Comparison of ENCODE assay signal across 27 cellular contexts in genomic region chr2:210190345-210190744, GRCh38. TPM values are rescaled to one million over a fixed set of nuclear protein-coding genes. Genes with fewer than 3 reads are reported as not detected.
DNase-seq lines count a peak whose midpoint lies in the region; ATAC-seq, FAIRE-seq and TF ChIP-seq lines count a peak whose summit lies in the region.
"Had no signal": no experiment of that assay in that cellular context is flagged by ENCODE, and none has a peak within 500 bp of the region (broad histone marks: within the 10 kb centered on the region; RNA-seq: fewer than 3 reads in every experiment).

No MANE protein-coding gene starts in this region.

- H3K4me1 ChIP-seq in right lobe of liver, result peaks cover 0 to 26% (median 7%) of the 10 kb centered on the region in 4 donors
- peaks cover 17% of the 10 kb centered on the region for H3K4me1 ChIP-seq in HepG2 (ENCODE audit: insufficient read depth, low read length)
- H3K4me1 ChIP-seq: psoas muscle had no signal

- H3K27me3 ChIP-seq in right lobe of liver, result no peaks in the 10 kb centered on the region
- no peaks in the 10 kb centered on the region for H3K27me3 ChIP-seq in HepG2 (ENCODE audit: control insufficient read depth in 1 of 2, insufficient read depth in 2 of 2, low read length in 2 of 2)
- H3K27me3 ChIP-seq: MG63 had no signal

- H3K9me3 ChIP-seq in right lobe of liver (no peaks in the 10 kb centered on the region), HepG2 (ENCODE audit: low read length) (no peaks in the 10 kb centered on the region)
- H3K9me3 ChIP-seq: MG63 had no signal

- H2AFZ ChIP-seq in HepG2 (ENCODE audit: low read length), result no peak overlapping the region

- intact Hi-C loops in right lobe of liver (cut with DNase I) (loop anchor here in 1 of 2 donors (10.0 kb wide), 1 partner anchor 116 kb away; no protein-coding TSS in a partner anchor), HepG2 (cut with micrococcal nuclease; ENCODE audit: unreplicated experiment) (no loop called here)

- no peak for TF ChIP-seq RAD21 in HepG2 (CRISPR knock-in tag; IDR thresholded peaks at IDR 0.05)

- DNase-seq in right lobe of liver (no peak), HepG2 (ENCODE audit: low spot score) (no peak), KG1 (lab: John Stamatoyannopoulos, UW) (no peak), activated gamma-delta T cell (lab: John Stamatoyannopoulos, UW) (no peak), DMS 273 treated with DMSO at 0.1 percent for 48 hours (lab: John Stamatoyannopoulos, UW) (no peak)
- DNase-seq: activated CD4-positive, alpha-beta T cell treated with anti-CD3 and anti-CD28 coated beads, Interleukin-2, amount 10 ng/mL, durations not matched to agents 24 days and 14 days; activated CD8-positive, alpha-beta memory T cell treated with anti-CD3 and anti-CD28 coated beads, Interleukin-2, amount 50 U/mL, for 48 hours; amniotic stem cell; IMR-90; mesendoderm; MG63; NCI-H1436 treated with DMSO at 0.1 percent for 48 hours; NCI-H2171; NCI-H69; nephron progenitor cell; psoas muscle; SHP77; stimulated activated CD4-positive, alpha-beta T cell treated with anti-CD3 and anti-CD28 coated beads, Interleukin-4, amount 100 ng/mL, for 4 hours had no signal

- peaks cover 0 to 9% (median 2%) of the 10 kb centered on the region in 4 donors for H3K36me3 ChIP-seq in right lobe of liver
- no peaks in the 10 kb centered on the region for H3K36me3 ChIP-seq in HepG2 (replicated peaks in 1 of 2; ENCODE audit: control insufficient read depth in 1 of 2, insufficient read depth in 2 of 2, low read length in 2 of 2)
- H3K36me3 ChIP-seq: MG63 had no signal

- FAIRE-seq in HepG2 (lab: Jason Lieb, UNC), result no peak
- FAIRE-seq: A204.1, GM12891 had no signal

- no peak overlapping the region for H3K4me2 ChIP-seq in HepG2 (ENCODE audit: low read depth, low read length)
- H3K4me2 ChIP-seq: smooth muscle cell had no signal

- TF ChIP-seq POLR2A in right lobe of liver (IDR thresholded peaks at IDR 0.05) (no peak), HepG2 (IDR thresholded peaks at IDR 0.05; ENCODE audit: insufficient read depth in 1 of 2, low read depth in 2 of 2, low read length in 2 of 2) (no peak)

- TF ChIP-seq CTCF in right lobe of liver (IDR thresholded peaks at IDR 0.05) (no peak), HepG2 (CRISPR knock-in tag; IDR thresholded peaks at IDR 0.05) (no peak), VCaP (conservative IDR thresholded peaks at IDR 0.05) (no peak)

- in situ Hi-C loops in HepG2 (cut with HindIII; ENCODE audit: extremely low pct_ligation_motif_present, low pct_unique_long_range_greater_than_20kb), result loop anchor here (25.0 kb wide), 1 partner anchor 1803 kb away; no protein-coding TSS in a partner anchor

- 78% methylated on average over 4 of the region's 4 CpGs for WGBS in right lobe of liver (ENCODE audit: insufficient coverage, low coverage, low lambda C conversion rate, missing lambda C conversion rate)
- WGBS in HepG2 (ENCODE audit: low lambda C conversion rate), result 30% methylated on average over 4 of the region's 4 CpGs

- H4K20me1 ChIP-seq in HepG2 (ENCODE audit: insufficient read depth, low read length), result no peaks in the 10 kb centered on the region

- H3K4me3 ChIP-seq in right lobe of liver, result no peak overlapping the region
- no peak overlapping the region for H3K4me3 ChIP-seq in HepG2 (replicated peaks in 1 of 3; ENCODE audit: insufficient read depth in 1 of 3, low read depth in 2 of 3, low read length in 3 of 3)
- H3K4me3 ChIP-seq: MG63, psoas muscle, smooth muscle cell had no signal

- TF ChIP-seq EP300 in HepG2 (IDR thresholded peaks at IDR 0.05; ENCODE audit: low read depth in 2 of 2, low read length in 2 of 2), result no peak
- TF ChIP-seq EP300 in HepG2 (CRISPR knock-in tag; IDR thresholded peaks at IDR 0.05; ENCODE audit: borderline replicate concordance), result no peak

- H3K79me2 ChIP-seq in HepG2 (ENCODE audit: insufficient read depth, low read length), result no peaks in the 10 kb centered on the region

- BruUV-seq in HepG2 (replicated peaks; lab: Mats Ljungman, UMichigan), result no TSS peak

- CTCF ChIA-PET in HepG2 (lab: Yijun Ruan, JAX; ENCODE audit: low intra/inter-chr PET ratio, low total read pairs), result no interaction called here

- no peak overlapping the region for H3K9ac ChIP-seq in HepG2 (ENCODE audit: insufficient read depth, low read depth, low read length)

- peak in 3 of 4 donors; percentile 10 to 19 (median 14) for ATAC-seq in right lobe of liver
- no peak for ATAC-seq in HepG2
- ATAC-seq in HG02759 (IDR thresholded peaks at IDR 0.05; ENCODE audit: unreplicated experiment), result peak; percentile 62
- no peak for ATAC-seq in GM18517 (IDR thresholded peaks at IDR 0.05; ENCODE audit: unreplicated experiment)
- ATAC-seq: psoas muscle had no signal

- POLR2A ChIA-PET in HepG2 (lab: Yijun Ruan, JAX), result interaction anchor here (0.7 to 1.4 kb wide), 3 partner anchors 9 to 187 kb away, joined by 3 read pairs; partner anchors contain the start of gene KANSL1L

- H3K27ac ChIP-seq in right lobe of liver, result peak overlapping the region in 2 of 3 donors; percentile 30 to 37
- H3K27ac ChIP-seq in HepG2 (ENCODE audit: extremely low read length, insufficient read depth, low read length), result no peak overlapping the region
- peak overlapping the region; percentile 7; the same call in 1 of the 2 replicates for H3K27ac ChIP-seq in VCaP
- H3K27ac ChIP-seq: C4-2B, psoas muscle had no signal

TF ChIP-seq in HepG2, 621 proteins besides CTCF, POLR2A, EP300 and RAD21:
- no peak for TF ChIP-seq MED1 (CRISPR knock-in tag; IDR thresholded peaks at IDR 0.05)
- TF ChIP-seq ZUFSP (CRISPR knock-in tag; IDR thresholded peaks at IDR 0.05; ENCODE audit: borderline replicate concordance), result no peak
- TF ChIP-seq ZNF556 (CRISPR knock-in tag; IDR thresholded peaks at IDR 0.05; ENCODE audit: borderline replicate concordance), result no peak

RNA-seq across cellular contexts. Expression of gene KANSL1L, which starts 19.1 kb away (rescaled TPM):
- 10 to 100 TPM in 3 of 6 experiments, 1 to 10 TPM in 3; 7.1 to 19.1 (median 11.1) TPM for total RNA-seq in right lobe of liver
- total RNA-seq in HepG2 (2016; rRNA removed; fragmentation: Illumina TruSeq; extraction: Trizol), result 9.8 and 10.3 TPM in 2 replicates
- total RNA-seq in HepG2 (2016; cell fraction: cytosol; rRNA removed; fragmentation: Illumina TruSeq; extraction: Trizol; ENCODE audit: low read depth), result 35.1 and 38.9 TPM in 2 replicates
- 8.9 and 10.1 TPM in 2 replicates for total RNA-seq in HepG2 (2016; cell fraction: insoluble cytoplasmic fraction; rRNA removed; fragmentation: Illumina TruSeq; extraction: Trizol)
- 23.3 and 30.6 TPM in 2 replicates for total RNA-seq in HepG2 (2016; cell fraction: membrane; rRNA removed; fragmentation: Illumina TruSeq; extraction: Trizol)
- 16.6 and 16.9 TPM in 2 replicates for total RNA-seq in HepG2 (2016; cell fraction: nucleus; rRNA removed; fragmentation: Illumina TruSeq; extraction: Trizol)
- polyA plus RNA-seq in HepG2 (2011; rRNA removed), result 4.8 and 5.4 TPM in 2 replicates
- polyA plus RNA-seq in HepG2 (2011; cell fraction: cytosol; rRNA removed), result 2.0 and 2.5 TPM in 2 replicates
- polyA plus RNA-seq in HepG2 (2011; cell fraction: nucleus; rRNA removed), result 5.7 and 6.3 TPM in 2 replicates
- polyA plus RNA-seq in HepG2 (2012), result 4.7 and 4.9 TPM in 2 replicates
- 0.44 and 0.53 TPM in 2 replicates for polyA plus RNA-seq in HepG2 (2016; cell fraction: cytosol; fragmentation: Illumina TruSeq; extraction: Trizol; ENCODE audit: low read depth)
- polyA plus RNA-seq in HepG2 (2016; cell fraction: insoluble cytoplasmic fraction; fragmentation: Illumina TruSeq; extraction: Trizol; ENCODE audit: low read depth), result 4.5 and 5.3 TPM in 2 replicates
- 1.1 and 1.2 TPM in 2 replicates for polyA plus RNA-seq in HepG2 (2016; cell fraction: membrane; fragmentation: Illumina TruSeq; extraction: Trizol; ENCODE audit: low read depth)
- polyA plus RNA-seq in HepG2 (2016; cell fraction: nucleus; fragmentation: Illumina TruSeq; extraction: Trizol; ENCODE audit: insufficient read depth, low read depth), result 8.8 and 11.2 TPM in 2 replicates
- polyA minus RNA-seq in HepG2 (2011; rRNA and poly(A)+ RNA removed; ENCODE audit: low replicate concordance), result 3.5 and 5.5 TPM in 2 replicates
- 7.0 and 8.4 TPM in 2 replicates for polyA minus RNA-seq in HepG2 (2011; cell fraction: cytosol; rRNA and poly(A)+ RNA removed)
- 34.2 and 38.8 TPM in 2 replicates for polyA minus RNA-seq in HepG2 (2011; cell fraction: nucleus; rRNA and poly(A)+ RNA removed)

RNA-seq across cellular contexts. Expression of gene ACADL, which starts 34.9 kb away (rescaled TPM):
- total RNA-seq in right lobe of liver (10 to 100 TPM; 13.4 to 30.2 (median 22.3) TPM), HepG2 (2016; rRNA removed; fragmentation: Illumina TruSeq; extraction: Trizol) (not detected in 2 replicates)
- not detected in 2 replicates for total RNA-seq in HepG2 (2016; cell fraction: cytosol; rRNA removed; fragmentation: Illumina TruSeq; extraction: Trizol; ENCODE audit: low read depth)
- total RNA-seq in HepG2 (2016; cell fraction: insoluble cytoplasmic fraction; rRNA removed; fragmentation: Illumina TruSeq; extraction: Trizol), result not detected in 2 replicates
- total RNA-seq in HepG2 (2016; cell fraction: membrane; rRNA removed; fragmentation: Illumina TruSeq; extraction: Trizol), result not detected in 2 replicates
- total RNA-seq in HepG2 (2016; cell fraction: nucleus; rRNA removed; fragmentation: Illumina TruSeq; extraction: Trizol), result 0.22 TPM in 1 of 2 replicates, not detected in the other
- not detected in 2 replicates for polyA plus RNA-seq in HepG2 (2011; rRNA removed)
- not detected in 2 replicates for polyA plus RNA-seq in HepG2 (2011; cell fraction: cytosol; rRNA removed)
- polyA plus RNA-seq in HepG2 (2011; cell fraction: nucleus; rRNA removed), result not detected in 2 replicates
- polyA plus RNA-seq in HepG2 (2012), result not detected in 2 replicates
- polyA plus RNA-seq in HepG2 (2016; cell fraction: cytosol; fragmentation: Illumina TruSeq; extraction: Trizol; ENCODE audit: low read depth), result not detected in 2 replicates
- not detected in 2 replicates for polyA plus RNA-seq in HepG2 (2016; cell fraction: insoluble cytoplasmic fraction; fragmentation: Illumina TruSeq; extraction: Trizol; ENCODE audit: low read depth)
- not detected in 2 replicates for polyA plus RNA-seq in HepG2 (2016; cell fraction: membrane; fragmentation: Illumina TruSeq; extraction: Trizol; ENCODE audit: low read depth)
- polyA plus RNA-seq in HepG2 (2016; cell fraction: nucleus; fragmentation: Illumina TruSeq; extraction: Trizol; ENCODE audit: insufficient read depth, low read depth), result not detected in 2 replicates
- polyA minus RNA-seq in HepG2 (2011; rRNA and poly(A)+ RNA removed; ENCODE audit: low replicate concordance), result not detected in 2 replicates
- polyA minus RNA-seq in HepG2 (2011; cell fraction: cytosol; rRNA and poly(A)+ RNA removed), result not detected in 2 replicates
- polyA minus RNA-seq in HepG2 (2011; cell fraction: nucleus; rRNA and poly(A)+ RNA removed), result not detected in 2 replicates
- total RNA-seq: activated CD4-positive, alpha-beta T cell treated with anti-CD3 and anti-CD28 coated beads, Interleukin-2, amount 10 ng/mL, durations not matched to agents 24 days and 14 days; dermis microvascular lymphatic vessel endothelial cell; fibroblast of villous mesenchyme; IMR-90 had no signal
- polyA plus RNA-seq: IMR-90 had no signal

Comparison
In these comparisons a context has a peak if more than half of its experiments do, and no peak if none do; other contexts are left out.
1. ATAC-seq: peak in right lobe of liver (3 of 4) and HG02759 (single experiment); none in HepG2 (single experiment) and GM18517 (single experiment).
2. RNA of gene ACADL, which starts 34.9 kb away (total RNA-seq): 13.4 to 30.2 TPM in right lobe of liver; 0.22 TPM in HepG2; every median in the first group is over 10 times any median in the second.